1 cellular context compared by ENCODE assay signal in genomic region chr1:25787477-25788043, GRCh38.
A peak's percentile ranks its signal among the peaks of the same experiment; 100 is the strongest.
TF ChIP-seq lines count a peak whose summit lies in the region.

No MANE protein-coding gene starts in this region.

TF ChIP-seq in SK-N-SH, 30 proteins besides CTCF, POLR2A, EP300 and RAD21:
- no peak for TF ChIP-seq SIN3A (IDR thresholded peaks at IDR 0.05; ENCODE audit: borderline replicate concordance, low read depth, low read length)
- peak; percentile 35; the same call in 1 of the 2 replicates for TF ChIP-seq USF1 (IDR thresholded peaks at IDR 0.05; ENCODE audit: borderline replicate concordance, low read depth)
